ENCODE assay signal across 8 cellular contexts in genomic region chrX:149938427-149939270, GRCh38. TPM values are rescaled to one million over a fixed set of nuclear protein-coding genes. Genes with fewer than 3 reads are reported as not detected.
DNase-seq lines count a peak whose midpoint lies in the region; ATAC-seq and TF ChIP-seq lines count a peak whose summit lies in the region.

EOLA2 (minus strand) TSS chrX:149938491; CDS start chrX:149933874, 4,617 bp downstream.

- no peaks in the 10 kb centered on the region for H3K36me3 Mint-ChIP-seq in activated naive CD8-positive, alpha-beta T cell

- H3K27ac ChIP-seq in temporal lobe (ENCODE audit: low read depth, low read length), result peak within 1 kb of the TSS; percentile 70

- H3K9me3 Mint-ChIP-seq in activated naive CD8-positive, alpha-beta T cell (ENCODE audit: low read depth), result no peaks in the 10 kb centered on the region

- H3K4me1 Mint-ChIP-seq in activated naive CD8-positive, alpha-beta T cell (ENCODE audit: low read depth), result peaks cover 2% of the 10 kb centered on the region

- TF ChIP-seq CTCF in GM10266 (IDR thresholded peaks at IDR 0.05; ENCODE audit: control insufficient read depth, insufficient read depth, low read depth, missing control alignments), result peak; percentile 48

- peak within 1 kb of the TSS; percentile 94 for H3K27ac Mint-ChIP-seq in activated naive CD8-positive, alpha-beta T cell

- peak within 1 kb of the TSS; percentile 92 for H3K4me3 Mint-ChIP-seq in activated naive CD8-positive, alpha-beta T cell

- ATAC-seq in HG02642 (IDR thresholded peaks at IDR 0.05; ENCODE audit: poor library complexity, unreplicated experiment), result peak; percentile 69

- no peaks in the 10 kb centered on the region for H3K27me3 Mint-ChIP-seq in activated naive CD8-positive, alpha-beta T cell

- DNase-seq in GM10266 (ENCODE audit: extremely low spot score) (peak; percentile 58), NCI-H1105 (lab: John Stamatoyannopoulos, UW) (peak; percentile 99), SKM-1 treated with dmso at 0.1 percent for 144 hours (lab: John Stamatoyannopoulos, UW; ENCODE audit: unreplicated experiment) (peak; percentile 86), glomerular endothelial cell (ENCODE audit: extremely low read depth, low read depth, low spot score) (peak; percentile 79), occipital lobe (lab: John Stamatoyannopoulos, UW) (peak; percentile 94)

RNA-seq across cellular contexts. Expression of gene EOLA2, which starts in this region (rescaled TPM):
- 24.3 and 29.7 TPM in 2 replicates for total RNA-seq in glomerular endothelial cell
- 11.4 TPM for total RNA-seq in occipital lobe
- 13.5 TPM for total RNA-seq in temporal lobe

Comparison
In these comparisons a context has a peak if more than half of its experiments do, and no peak if none do; other contexts are left out.
1. Peak in every context shown above with its lines: DNase-seq, ATAC-seq and H3K27ac ChIP-seq.